Comparison of ENCODE assay signal across 17 cellular contexts in genomic region chr1:210758261-210758660, GRCh38.
A peak's percentile ranks its signal among the peaks of the same experiment; 100 is the strongest.
DNase-seq lines count a peak whose midpoint lies in the region; ATAC-seq and TF ChIP-seq lines count a peak whose summit lies in the region.
"Had no signal": no experiment of that assay in that cellular context is flagged by ENCODE, and none has a peak within 500 bp of the region (broad histone marks: within the 10 kb centered on the region; RNA-seq: fewer than 3 reads in every experiment).

No MANE protein-coding gene starts in this region.

- no peaks in the 10 kb centered on the region for H3K9me3 Mint-ChIP-seq in stimulated activated effector memory CD8-positive, alpha-beta T cell treated with anti-CD3 and anti-CD28 coated beads, Interleukin-12 subunit alpha, Interleukin-12 subunit beta, amount 100 ng/mL, for 72 hours
- no peaks in the 10 kb centered on the region for H3K9me3 Mint-ChIP-seq in Calu3 (ENCODE audit: low read depth, unreplicated experiment)

- no peak overlapping the region for H3K27ac Mint-ChIP-seq in stimulated activated effector memory CD8-positive, alpha-beta T cell treated with anti-CD3 and anti-CD28 coated beads, Interleukin-12 subunit alpha, Interleukin-12 subunit beta, amount 100 ng/mL, for 72 hours
- no peak overlapping the region for H3K27ac Mint-ChIP-seq in Calu3 (ENCODE audit: unreplicated experiment)
- H3K27ac Mint-ChIP-seq: CD14-positive monocyte; CD4-positive, alpha-beta memory T cell; CD4-positive, CD25-positive, alpha-beta regulatory T cell; CD8-positive, alpha-beta memory T cell had no signal

- DNase-seq in islet precursor cell (peak; percentile 42), Calu3 (no peak), GM20000 (ENCODE audit: low spot score) (no peak)
- DNase-seq in stimulated activated effector memory CD8-positive, alpha-beta T cell treated with anti-CD3 and anti-CD28 coated beads, Interleukin-12 subunit alpha, Interleukin-12 subunit beta, amount 100 ng/mL, for 72 hours (ENCODE audit: low spot score in 2 of 2): no peak
- DNase-seq: 8988T; ACHN; BE2C; CD4-positive, alpha-beta memory T cell; CD4-positive, CD25-positive, alpha-beta regulatory T cell; CD8-positive, alpha-beta memory T cell; COR-L47; DMS79 treated with DMSO at 0.1 percent for 48 hours; GF-D8 had no signal

- BruUV-seq in Calu3 (replicated peaks; lab: Mats Ljungman, UMichigan): no TSS peak

- peak; percentile 8 for ATAC-seq in stimulated activated effector memory CD8-positive, alpha-beta T cell treated with anti-CD3 and anti-CD28 coated beads, Interleukin-12 subunit alpha, Interleukin-12 subunit beta, amount 100 ng/mL, for 72 hours
- no peak for ATAC-seq in GM21717 (IDR thresholded peaks at IDR 0.05; ENCODE audit: unreplicated experiment)

- H3K4me1 Mint-ChIP-seq in stimulated activated effector memory CD8-positive, alpha-beta T cell treated with anti-CD3 and anti-CD28 coated beads, Interleukin-12 subunit alpha, Interleukin-12 subunit beta, amount 100 ng/mL, for 72 hours: no peaks in the 10 kb centered on the region
- no peaks in the 10 kb centered on the region for H3K4me1 Mint-ChIP-seq in Calu3 (ENCODE audit: low read depth, unreplicated experiment)
- H3K4me1 Mint-ChIP-seq: CD14-positive monocyte; CD4-positive, alpha-beta memory T cell; CD4-positive, CD25-positive, alpha-beta regulatory T cell; CD8-positive, alpha-beta memory T cell had no signal

- peak overlapping the region; percentile 94; the same call in 1 of the 2 replicates for H3K27ac ChIP-seq in VCaP
- H3K27ac ChIP-seq: BLaER1 had no signal

- intact Hi-C loops in Calu3 (cut with micrococcal nuclease; ENCODE audit: unreplicated experiment): no loop called here

- CTCF ChIA-PET in Calu3 (lab: Charles Lee): no interaction called here

- no peaks in the 10 kb centered on the region for H3K36me3 Mint-ChIP-seq in stimulated activated effector memory CD8-positive, alpha-beta T cell treated with anti-CD3 and anti-CD28 coated beads, Interleukin-12 subunit alpha, Interleukin-12 subunit beta, amount 100 ng/mL, for 72 hours
- H3K36me3 Mint-ChIP-seq in Calu3 (ENCODE audit: insufficient read depth, unreplicated experiment): no peaks in the 10 kb centered on the region
- H3K36me3 Mint-ChIP-seq: CD14-positive monocyte; CD4-positive, alpha-beta memory T cell; CD4-positive, CD25-positive, alpha-beta regulatory T cell; CD8-positive, alpha-beta memory T cell had no signal

- peaks cover 15% of the 10 kb centered on the region for H3K27me3 Mint-ChIP-seq in Calu3 (ENCODE audit: unreplicated experiment)

- H3K4me3 Mint-ChIP-seq in stimulated activated effector memory CD8-positive, alpha-beta T cell treated with anti-CD3 and anti-CD28 coated beads, Interleukin-12 subunit alpha, Interleukin-12 subunit beta, amount 100 ng/mL, for 72 hours: no peak overlapping the region
- H3K4me3 Mint-ChIP-seq in Calu3 (ENCODE audit: low read depth, unreplicated experiment): no peak overlapping the region
- H3K4me3 Mint-ChIP-seq: CD14-positive monocyte; CD4-positive, alpha-beta memory T cell; CD4-positive, CD25-positive, alpha-beta regulatory T cell; CD8-positive, alpha-beta memory T cell had no signal

- TF ChIP-seq CTCF in VCaP (conservative IDR thresholded peaks at IDR 0.05): no peak
- no peak for TF ChIP-seq CTCF in Calu3 (IDR thresholded peaks at IDR 0.05; ENCODE audit: unreplicated experiment)
- TF ChIP-seq CTCF in GM20000 (IDR thresholded peaks at IDR 0.05; ENCODE audit: extremely low read depth, missing control alignments): no peak
